21 cellular contexts compared by ENCODE assay signal in genomic region chr19:30341646-30342201, GRCh38. TPM values are rescaled to one million over a fixed set of nuclear protein-coding genes. Genes with fewer than 3 reads are reported as not detected.
DNase-seq lines count a peak whose midpoint lies in the region; ATAC-seq and TF ChIP-seq lines count a peak whose summit lies in the region.
"Had no signal": no experiment of that assay in that cellular context is flagged by ENCODE, and none has a peak within 500 bp of the region (broad histone marks: within the 10 kb centered on the region; RNA-seq: fewer than 3 reads in every experiment).

No MANE protein-coding gene starts in this region.

- H3K79me2 ChIP-seq in neural progenitor cell (ENCODE audit: low read depth) = no peaks in the 10 kb centered on the region

- no peaks in the 10 kb centered on the region for H3F3A ChIP-seq in neural progenitor cell (ENCODE audit: low read depth)

- peaks cover 2% of the 10 kb centered on the region for H3K27me3 Mint-ChIP-seq in neural progenitor cell (ENCODE audit: insufficient read depth, low read depth)

- no peak for ATAC-seq in GM18868 (IDR thresholded peaks at IDR 0.05; ENCODE audit: unreplicated experiment)
- ATAC-seq: CD8-positive, alpha-beta T cell; Right ventricle myocardium inferior had no signal

- H3K9me3 Mint-ChIP-seq in neural progenitor cell = no peaks in the 10 kb centered on the region
- H3K9me3 Mint-ChIP-seq: CD8-positive, alpha-beta T cell had no signal

- H4K20me1 ChIP-seq in BLaER1 = no peaks in the 10 kb centered on the region
- H4K20me1 ChIP-seq in neural progenitor cell (ENCODE audit: low read depth) = no peaks in the 10 kb centered on the region

- no peak overlapping the region for H3K27ac ChIP-seq in BLaER1
- H3K27ac ChIP-seq in HEK293 (ENCODE audit: extremely low read depth, low read depth, low read length) = peak overlapping the region; percentile 51; the same call in 1 of the 2 replicates
- H3K27ac ChIP-seq in dorsolateral prefrontal cortex = peak overlapping the region in 35 of 59 donors; percentile 0 to 84 (median 58)
- no peak overlapping the region for H3K27ac ChIP-seq in neural progenitor cell
- no peak overlapping the region for H3K27ac ChIP-seq in tibial artery

- H3K36me3 Mint-ChIP-seq in neural progenitor cell = no peaks in the 10 kb centered on the region
- H3K36me3 Mint-ChIP-seq: CD8-positive, alpha-beta T cell had no signal

- H2AFZ ChIP-seq in neural progenitor cell (replicated peaks) = no peak overlapping the region

- POLR2A ChIA-PET in HEK293 (lab: Yijun Ruan, JAX) = no interaction called here

- TF ChIP-seq CTCF in HEK293 (tag by site-specific recombination; IDR thresholded peaks at IDR 0.05) (no peak), dorsolateral prefrontal cortex (IDR thresholded peaks at IDR 0.05 in 54 of 56, conservative IDR thresholded peaks at IDR 0.05 in 2 of 56; ENCODE audit: low read depth in 1 of 56, partially characterized antibody in 56 of 56) (no peak), neural progenitor cell (IDR thresholded peaks at IDR 0.05) (no peak), tibial artery (IDR thresholded peaks at IDR 0.05) (no peak)

- H3K27me3 ChIP-seq in BLaER1 (no peaks in the 10 kb centered on the region), dorsolateral prefrontal cortex (no peaks in the 10 kb centered on the region), neural progenitor cell (no peaks in the 10 kb centered on the region), tibial artery (no peaks in the 10 kb centered on the region)
- H3K27me3 ChIP-seq: SJSA1 had no signal

- H3K36me3 ChIP-seq in BLaER1 (no peaks in the 10 kb centered on the region), HEK293 (ENCODE audit: control insufficient read depth in 2 of 2, insufficient read depth in 1 of 2, low read length in 2 of 2) (no peaks in the 10 kb centered on the region), neural progenitor cell (no peaks in the 10 kb centered on the region), tibial artery (no peaks in the 10 kb centered on the region)
- H3K36me3 ChIP-seq: SJSA1 had no signal

- H3K4me2 ChIP-seq in BLaER1 = peak overlapping the region; percentile 50; the same call in 1 of the 2 replicates
- H3K4me2 ChIP-seq in neural progenitor cell = no peak overlapping the region

- H3K27ac Mint-ChIP-seq in neural progenitor cell = peak overlapping the region; percentile 58
- H3K27ac Mint-ChIP-seq: CD8-positive, alpha-beta T cell had no signal

- peaks cover 16% of the 10 kb centered on the region for H3K4me1 ChIP-seq in BLaER1
- peaks cover 29% of the 10 kb centered on the region for H3K4me1 ChIP-seq in HEK293 (ENCODE audit: control insufficient read depth, insufficient read depth, low read length)
- no peaks in the 10 kb centered on the region for H3K4me1 ChIP-seq in neural progenitor cell
- H3K4me1 ChIP-seq in tibial artery = no peaks in the 10 kb centered on the region

- intact Hi-C loops in dorsolateral prefrontal cortex (cut with DNase I) (loop anchor here in 1 of 2 donors (5.0 kb wide), 1 partner anchor 39 kb away; no protein-coding TSS in a partner anchor), tibial artery (cut with DNase I; ENCODE audit: low total_unique reads) (no loop called here)

- CTCF ChIA-PET in HEK293 (lab: Yijun Ruan, JAX) = interaction anchor here (0.6 to 1.2 kb wide), 3 partner anchors 10 to 349 kb away, joined by 3 read pairs; no protein-coding TSS in a partner anchor

- peaks cover 20% of the 10 kb centered on the region for H3K4me1 Mint-ChIP-seq in neural progenitor cell

- H3K4me3 Mint-ChIP-seq in neural progenitor cell = peak overlapping the region; percentile 34
- H3K4me3 Mint-ChIP-seq: CD8-positive, alpha-beta T cell had no signal

- no peak overlapping the region for H3K4me3 ChIP-seq in BLaER1
- H3K4me3 ChIP-seq in HEK293 (ENCODE audit: low read depth, low read length) = no peak overlapping the region
- H3K4me3 ChIP-seq in dorsolateral prefrontal cortex = no peak overlapping the region
- no peak overlapping the region for H3K4me3 ChIP-seq in neural progenitor cell
- H3K4me3 ChIP-seq in tibial artery = no peak overlapping the region
- H3K4me3 ChIP-seq: SJSA1 had no signal

- H3K9ac ChIP-seq in BLaER1 (no peak overlapping the region), neural progenitor cell (no peak overlapping the region)

- no peaks in the 10 kb centered on the region for H3K9me3 ChIP-seq in BLaER1
- no peaks in the 10 kb centered on the region; the same call in 1 of the 2 replicates for H3K9me3 ChIP-seq in HEK293 (ENCODE audit: control insufficient read depth, insufficient read depth, low read depth, low read length)
- H3K9me3 ChIP-seq in neural progenitor cell (ENCODE audit: low read depth) = no peaks in the 10 kb centered on the region
- no peaks in the 10 kb centered on the region for H3K9me3 ChIP-seq in tibial artery
- H3K9me3 ChIP-seq: SJSA1 had no signal

- DNase-seq in dorsolateral prefrontal cortex (no peak), neural progenitor cell (ENCODE audit: low spot score) (no peak), tibial artery (no peak)
- DNase-seq in activated CD4-positive, alpha-beta T cell treated with anti-CD3 and anti-CD28 coated beads, Interleukin-2, amount 50 U/mL, for 48 hours = no peak
- DNase-seq: C1 segment of cervical spinal cord; Calu3; CD8-positive, alpha-beta T cell; DMS153; GDM1; MM.1S; NCI-H1048; NCI-H1436; NCI-H187 treated with DMSO at 0.1 percent for 48 hours; NCI-H2227 treated with DMSO at 0.1 percent for 48 hours; NCI-H510A; OCI-M1 had no signal

TF ChIP-seq in HEK293, 187 proteins besides CTCF, POLR2A, EP300 and RAD21:
- TF ChIP-seq IKZF3 (tag by site-specific recombination; IDR thresholded peaks at IDR 0.05) (peak; percentile 75), ZNF555 (tag by site-specific recombination; conservative IDR thresholded peaks at IDR 0.05) (no peak), PRDM6 (tag by site-specific recombination; IDR thresholded peaks at IDR 0.05) (peak; percentile 74), PRDM4 (tag by site-specific recombination; IDR thresholded peaks at IDR 0.05) (peak; percentile 88)

RNA-seq across cellular contexts. Expression of gene ZNF536, which starts 30.5 kb away (rescaled TPM):
- total RNA-seq in dorsolateral prefrontal cortex = 100 to 1,000 TPM in 7 of 120 experiments, 10 to 100 TPM in 113; 15.6 to 171 (median 49.0) TPM
- total RNA-seq in neural progenitor cell (ENCODE audit: low replicate concordance) = 0.24 and 0.84 TPM in 2 replicates
- total RNA-seq: Calu3; CD8-positive, alpha-beta T cell had no signal

Comparison
In these comparisons a context has a peak if more than half of its experiments do, and no peak if none do; other contexts are left out.
1. H3K27ac ChIP-seq: peak in HEK293 (single experiment) and dorsolateral prefrontal cortex (35 of 59); none in BLaER1 (single experiment), neural progenitor cell (single experiment) and tibial artery (0 of 2).